In genomic region chr11:93197383-93198220, GRCh38 we compare ENCODE assay signal across 8 cellular contexts. TPM values are rescaled to one million over a fixed set of nuclear protein-coding genes. Genes with fewer than 3 reads are reported as not detected.
DNase-seq lines count a peak whose midpoint lies in the region; ATAC-seq lines count a peak whose summit lies in the region.

SLC36A4 (minus strand) TSS chr11:93197991; CDS start chr11:93197832, 159 bp downstream.

- H3K9me3 ChIP-seq in esophagus (ENCODE audit: control insufficient read depth in 2 of 2, insufficient read depth in 1 of 2, low read depth in 1 of 2, low read length in 1 of 2) (no peaks in the 10 kb centered on the region), mucosa of stomach (ENCODE audit: control insufficient read depth, low read length) (no peaks in the 10 kb centered on the region)

- no peaks in the 10 kb centered on the region for H3K36me3 ChIP-seq in esophagus (ENCODE audit: control insufficient read depth in 2 of 2, insufficient read depth in 2 of 2, low read length in 1 of 2)
- no peaks in the 10 kb centered on the region for H3K36me3 ChIP-seq in mucosa of stomach (ENCODE audit: control insufficient read depth, insufficient read depth, low read length)

- H3K27me3 Mint-ChIP-seq in activated T-cell treated with anti-CD3 and anti-CD28 coated beads, Interleukin-2, amount 50 U/mL, for 24 hours: peaks cover 4% of the 10 kb centered on the region

- peak within 1 kb of the TSS; percentile 90 to 95 for H3K27ac ChIP-seq in esophagus (ENCODE audit: low read depth in 2 of 2, low read length in 1 of 2)

- H3K4me3 ChIP-seq in esophagus (ENCODE audit: low read depth in 1 of 2, low read length in 2 of 2) (peak within 1 kb of the TSS; percentile 81 to 85), mucosa of stomach (ENCODE audit: low read length) (peak within 1 kb of the TSS; percentile 47)

- peak within 1 kb of the TSS; percentile 98 for H3K27ac Mint-ChIP-seq in activated T-cell treated with anti-CD3 and anti-CD28 coated beads, Interleukin-2, amount 50 U/mL, for 24 hours

- H3K4me1 ChIP-seq in esophagus (ENCODE audit: control insufficient read depth in 2 of 2, insufficient read depth in 2 of 2, low read length in 1 of 2) (no peaks in the 10 kb centered on the region), mucosa of stomach (ENCODE audit: control insufficient read depth, insufficient read depth, low read length) (no peaks in the 10 kb centered on the region)

- no peaks in the 10 kb centered on the region for H3K27me3 ChIP-seq in esophagus (ENCODE audit: control insufficient read depth in 1 of 2, insufficient read depth in 2 of 2, low read length in 2 of 2)
- H3K27me3 ChIP-seq in mucosa of stomach (ENCODE audit: control insufficient read depth, insufficient read depth, low read length): no peaks in the 10 kb centered on the region

- peaks cover 23% of the 10 kb centered on the region for H3K4me1 Mint-ChIP-seq in activated T-cell treated with anti-CD3 and anti-CD28 coated beads, Interleukin-2, amount 50 U/mL, for 24 hours (ENCODE audit: low read depth)

- WGBS in esophagus, 2 donors: 0 to 1% methylated on average over 64 to 82 of the region's 82 CpGs

- H3K36me3 Mint-ChIP-seq in activated T-cell treated with anti-CD3 and anti-CD28 coated beads, Interleukin-2, amount 50 U/mL, for 24 hours (ENCODE audit: low read depth): peaks cover 5% of the 10 kb centered on the region

- no peaks in the 10 kb centered on the region for H3K9me3 Mint-ChIP-seq in activated T-cell treated with anti-CD3 and anti-CD28 coated beads, Interleukin-2, amount 50 U/mL, for 24 hours

- peak; percentile 89 for DNase-seq in DMS 273 (lab: John Stamatoyannopoulos, UW; ENCODE audit: unreplicated experiment)
- DNase-seq in HuH-7 (ENCODE audit: low spot score): peak; percentile 72
- DNase-seq in OCI-M2 (lab: John Stamatoyannopoulos, UW; ENCODE audit: unreplicated experiment): peak; percentile 33
- DNase-seq in activated T-cell treated with anti-CD3 and anti-CD28 coated beads, Interleukin-2, amount 50 U/mL, for 24 hours: peak; percentile 89
- DNase-seq in stimulated activated CD8-positive, alpha-beta memory T cell treated with anti-CD3 and anti-CD28 coated beads, Interleukin-4, amount 100 ng/mL, for 48 hours: peak; percentile 90

- peak within 1 kb of the TSS; percentile 84 for H3K9ac ChIP-seq in mucosa of stomach (ENCODE audit: low read length)

- peak within 1 kb of the TSS; percentile 96 for H3K4me3 Mint-ChIP-seq in activated T-cell treated with anti-CD3 and anti-CD28 coated beads, Interleukin-2, amount 50 U/mL, for 24 hours

- peak; percentile 91 for ATAC-seq in GM21526 (IDR thresholded peaks at IDR 0.05; ENCODE audit: low FRiP score, unreplicated experiment)

RNA-seq across cellular contexts. Expression of gene SLC36A4, which starts in this region (rescaled TPM):
- 1 to 10 TPM; 2.5 to 2.7 TPM for polyA plus RNA-seq in esophagus

Comparison
In these comparisons a context has a peak if more than half of its experiments do, and no peak if none do; other contexts are left out.
1. Peak in every context shown above with its lines: DNase-seq, ATAC-seq, H3K4me3 ChIP-seq and H3K27ac ChIP-seq.
2. DNase-seq: peak in every context shown above with its lines; median percentile 90 in stimulated activated CD8-positive, alpha-beta memory T cell treated with anti-CD3 and anti-CD28 coated beads, Interleukin-4, amount 100 ng/mL, for 48 hours; 89 in DMS 273; 89 in activated T-cell treated with anti-CD3 and anti-CD28 coated beads, Interleukin-2, amount 50 U/mL, for 24 hours; 72 in HuH-7; 33 in OCI-M2.